In the genomic region with DNA sequence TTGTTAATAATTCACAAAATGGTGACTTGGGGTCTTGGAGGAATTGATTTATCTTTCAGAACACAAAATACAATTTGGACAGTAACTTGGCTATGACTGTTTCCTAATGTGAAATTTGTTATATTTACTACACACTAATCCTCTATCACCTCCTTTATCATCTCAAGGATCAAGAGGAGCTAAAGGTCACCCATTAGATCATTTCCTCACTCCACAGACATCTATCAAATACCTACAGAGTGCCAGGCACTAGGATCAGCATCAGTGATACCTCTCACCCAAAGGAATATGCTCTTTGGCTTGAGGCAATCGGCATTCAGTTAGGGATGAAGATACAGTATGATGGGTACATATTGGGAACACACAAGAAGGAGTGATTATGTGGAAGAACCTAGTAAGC, we compare ENCODE assay signal across 36 cellular contexts.
"Had no signal": no experiment of that assay in that cellular context is flagged by ENCODE, and none has a peak within 500 bp of the region (broad histone marks: within the 10 kb centered on the region; RNA-seq: fewer than 3 reads in every experiment).

No MANE protein-coding gene starts in this region.

- DNase-seq: activated CD4-positive, alpha-beta memory T cell treated with anti-CD3 and anti-CD28 coated beads, Interleukin-2, amount 10 ng/mL, durations not matched to agents 7 days and 5 days; activated CD4-positive, alpha-beta T cell treated with anti-CD3 and anti-CD28 coated beads for 1 hour; activated CD4-positive, alpha-beta T cell treated with anti-CD3 and anti-CD28 coated beads for 48 hours; activated CD4-positive, CD25-positive, alpha-beta regulatory T cell; activated CD8-positive, alpha-beta memory T cell treated with anti-CD3 and anti-CD28 coated beads for 24 hours; activated CD8-positive, alpha-beta memory T cell treated with anti-CD3 and anti-CD28 coated beads, Interleukin-2, amount 10 ng/mL, durations not matched to agents 7 days and 5 days; activated CD8-positive, alpha-beta memory T cell treated with anti-CD3 and anti-CD28 coated beads, Interleukin-2, amount 50 U/mL, for 48 hours; activated effector memory CD4-positive, alpha-beta T cell treated with anti-CD3 and anti-CD28 coated beads, Interleukin-2, amount 50 U/mL, for 16 hours; activated naive CD4-positive, alpha-beta T cell; activated naive CD4-positive, alpha-beta T cell treated with anti-CD3 and anti-CD28 coated beads, Interleukin-2, amount 50 U/mL, for 16 hours; activated naive CD8-positive, alpha-beta T cell treated with anti-CD3 and anti-CD28 coated beads for 36 hours; activated T-cell treated with anti-CD3 and anti-CD28 coated beads, Interleukin-2, amount 50 U/mL, for 72 hours; amniotic stem cell; aorta; brain microvascular endothelial cell; central memory CD4-positive, alpha-beta T cell; MG63; NCI-H1048; NCI-H1105 treated with DMSO at 0.1 percent for 48 hours; NCI-H1436; NCI-H1694; NCI-H1930; NCI-H2081 treated with DMSO at 0.1 percent for 48 hours; NCI-H226; NCI-H446 treated with DMSO at 0.1 percent for 48 hours; NCI-H524 treated with DMSO at 0.1 percent for 48 hours; NK-92 treated with Interleukin-12 subunit alpha and Interleukin-12 subunit beta, amount 100 ng/mL, for 24 hours; PC-3; Peyer's patch; SIG-M5; T1000; WERI-Rb-1 had no signal

- H3K27ac ChIP-seq: brain microvascular endothelial cell, Peyer's patch, RWPE1, WERI-Rb-1 had no signal

- FAIRE-seq: colon had no signal

- ATAC-seq: activated CD8-positive, alpha-beta memory T cell treated with anti-CD3 and anti-CD28 coated beads, Interleukin-2, amount 10 ng/mL, durations not matched to agents 7 days and 5 days; activated T-cell treated with anti-CD3 and anti-CD28 coated beads, Interleukin-2, amount 50 U/mL, for 72 hours; activated T-helper 17 cell treated with anti-CD3 and anti-CD28 coated beads, Interleukin-2, amount 50 U/mL, for 72 hours; PC-3; Right ventricle myocardium inferior had no signal

- H3K9me3 ChIP-seq: MG63, Peyer's patch had no signal

- H3K36me3 ChIP-seq: brain microvascular endothelial cell, MG63, Peyer's patch, WERI-Rb-1 had no signal

- H3K4me1 ChIP-seq: Peyer's patch had no signal

- H3K27me3 ChIP-seq: brain microvascular endothelial cell, MG63, Peyer's patch had no signal

- H3K4me3 ChIP-seq: MG63, Peyer's patch had no signal
